In genomic region chr20:18287546-18287914, GRCh38 we compare ENCODE assay signal across 8 cellular contexts. TPM values are rescaled to one million over a fixed set of nuclear protein-coding genes. Genes with fewer than 3 reads are reported as not detected.
DNase-seq lines count a peak whose midpoint lies in the region; ATAC-seq and TF ChIP-seq lines count a peak whose summit lies in the region.

No MANE protein-coding gene starts in this region.

- intact Hi-C loops in left lung (cut with DNase I) = no loop called here

- H3K9me3 ChIP-seq in left lung (peaks cover 0 to 18% of the 10 kb centered on the region in 2 donors), thymus (ENCODE audit: control insufficient read depth) (peaks cover 4% of the 10 kb centered on the region)

- TF ChIP-seq CTCF in left lung (IDR thresholded peaks at IDR 0.05) = no peak

- H3K36me3 ChIP-seq in left lung (peaks cover 0 to 5% of the 10 kb centered on the region in 2 donors), thymus (ENCODE audit: control insufficient read depth, insufficient read depth) (no peaks in the 10 kb centered on the region)

- H3K4me1 ChIP-seq in left lung (peaks cover 0 to 17% of the 10 kb centered on the region in 2 donors), thymus (ENCODE audit: control insufficient read depth, insufficient read depth, low read length) (peaks cover 10% of the 10 kb centered on the region)

- H3K27ac ChIP-seq in angular gyrus (ENCODE audit: low read depth, low read length) (peak overlapping the region; percentile 98), left lung (peak overlapping the region; percentile 85 to 94), thymus (ENCODE audit: low read depth) (peak overlapping the region; percentile 85)

- H3K4me3 ChIP-seq in left lung (peak overlapping the region; percentile 73 to 75), thymus (ENCODE audit: low read length) (peak overlapping the region; percentile 78)

- H3K27me3 ChIP-seq in left lung (peaks cover 0 to 12% of the 10 kb centered on the region in 2 donors), thymus (ENCODE audit: control insufficient read depth, insufficient read depth) (no peaks in the 10 kb centered on the region)

- DNase-seq in activated gamma-delta T cell treated with anti-CD3 and anti-CD28 coated beads, Interleukin-2, amount 50 U/mL, for 16 hours (ENCODE audit: low read depth) = peak; percentile 1
- no peak for DNase-seq in activated gamma-delta T cell (lab: John Stamatoyannopoulos, UW)
- DNase-seq in left lung = peak in 1 of 2 donors; percentile 37
- no peak for DNase-seq in hippocampal formation (lab: John Stamatoyannopoulos, UW)
- DNase-seq in NCI-H2107 (lab: John Stamatoyannopoulos, UW) = no peak

- ATAC-seq in left lung (peak; percentile 1), HG03097 (IDR thresholded peaks at IDR 0.05; ENCODE audit: low FRiP score, unreplicated experiment) (no peak)

- 10% methylated on average over 11 of the region's 11 CpGs for WGBS in thymus

RNA-seq across cellular contexts. Expression of gene ZNF133, which starts 0.8 kb away (rescaled TPM):
- total RNA-seq in left lung = 10 to 100 TPM; 10.4 to 11.0 TPM
- 15.9 TPM for polyA plus RNA-seq in thymus
